8 cellular contexts compared by ENCODE assay signal in the genomic region with DNA sequence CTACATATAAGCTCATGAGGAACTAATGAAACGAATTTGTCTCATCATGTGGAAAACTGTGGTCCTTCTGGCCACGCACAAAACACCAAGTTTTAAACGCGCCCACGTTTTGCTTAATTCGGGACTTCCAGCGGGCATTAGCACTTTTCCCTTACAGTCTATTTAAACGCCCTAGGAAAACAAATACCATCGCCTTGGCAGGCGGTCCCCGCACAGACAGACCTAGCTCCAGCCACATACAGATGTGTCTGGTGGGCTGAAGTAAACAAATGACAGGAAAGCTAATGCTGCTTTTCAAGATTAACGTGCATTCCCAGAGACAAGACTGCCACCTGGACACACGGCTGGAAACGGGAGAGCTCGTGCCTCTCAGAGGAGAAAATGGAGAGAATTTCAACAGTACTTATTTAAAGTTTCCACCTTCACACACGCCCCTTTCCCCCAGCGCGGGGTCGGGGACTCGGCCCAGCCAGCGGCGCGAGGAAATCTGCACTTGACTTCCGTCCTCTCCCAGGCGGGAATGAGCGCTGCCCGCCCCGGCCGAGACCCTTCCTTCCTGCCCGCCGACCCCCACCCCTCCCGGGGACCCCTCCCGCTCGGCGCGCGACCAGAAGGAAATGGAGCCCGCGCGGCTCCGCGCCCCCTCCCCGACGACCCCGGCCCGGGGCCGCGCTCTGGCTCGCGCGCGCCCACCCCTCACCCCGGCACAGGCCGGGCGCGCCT. TPM values are rescaled to one million over a fixed set of nuclear protein-coding genes. Genes with fewer than 3 reads are reported as not detected.
A peak's percentile ranks its signal among the peaks of the same experiment; 100 is the strongest.
DNase-seq lines count a peak whose midpoint lies in the region; TF ChIP-seq lines count a peak whose summit lies in the region.

No MANE protein-coding gene starts in this region.

- no peaks in the 10 kb centered on the region for H3K9me3 Mint-ChIP-seq in CD8-positive, alpha-beta memory T cell
- H3K9me3 Mint-ChIP-seq in endothelial cell (ENCODE audit: unreplicated experiment): no peaks in the 10 kb centered on the region

- POLR2A ChIA-PET in CD8-positive, alpha-beta memory T cell (lab: Charles Lee): interaction anchor here (0.6 to 0.9 kb wide), 3 partner anchors 9 to 100 kb away, joined by 3 read pairs; a partner anchor contains a TSS
- POLR2A ChIA-PET in HEK293T (lab: Yijun Ruan, JAX): interaction anchor here (0.8 to 0.9 kb wide), 2 partner anchors 45 to 108 kb away, joined by 3 to 5 read pairs; no protein-coding TSS in a partner anchor

- H3K36me3 Mint-ChIP-seq in CD8-positive, alpha-beta memory T cell: peaks cover 0 to 9% (median 0%) of the 10 kb centered on the region in 3 donors
- H3K36me3 Mint-ChIP-seq in endothelial cell (ENCODE audit: low read depth, unreplicated experiment): peaks cover 5% of the 10 kb centered on the region

- no peaks in the 10 kb centered on the region for H3K36me3 ChIP-seq in CD8-positive, alpha-beta memory T cell (ENCODE audit: insufficient read depth, low read length)
- H3K36me3 ChIP-seq in mucosa of rectum (ENCODE audit: control insufficient read depth in 2 of 2, insufficient read depth in 2 of 2, low read length in 2 of 2): no peaks in the 10 kb centered on the region

- peak overlapping the region; percentile 94 to 99 (median 97) for H3K27ac Mint-ChIP-seq in CD8-positive, alpha-beta memory T cell
- peak overlapping the region; percentile 97 for H3K27ac Mint-ChIP-seq in endothelial cell (ENCODE audit: unreplicated experiment)

- CTCF ChIA-PET in CD8-positive, alpha-beta memory T cell (lab: Charles Lee): interaction anchor here (1.7 kb wide), 1 partner anchor 100 kb away, joined by 4 read pairs; a partner anchor contains a TSS
- CTCF ChIA-PET in HEK293T (lab: Yijun Ruan, JAX): interaction anchor here (0.8 kb wide), 1 partner anchor 148 kb away, joined by 3 read pairs; no protein-coding TSS in a partner anchor

- H3K4me3 Mint-ChIP-seq in CD8-positive, alpha-beta memory T cell: peak overlapping the region; percentile 91 to 98 (median 97)
- peak overlapping the region; percentile 100 for H3K4me3 Mint-ChIP-seq in endothelial cell (ENCODE audit: unreplicated experiment)

- H3K27me3 ChIP-seq in CD8-positive, alpha-beta memory T cell (ENCODE audit: insufficient read depth, low read length, poor library complexity, severe bottlenecking): no peaks in the 10 kb centered on the region
- H3K27me3 ChIP-seq in mucosa of rectum (ENCODE audit: control insufficient read depth in 2 of 2, insufficient read depth in 2 of 2, low read length in 2 of 2): no peaks in the 10 kb centered on the region

- no peaks in the 10 kb centered on the region for H3K27me3 Mint-ChIP-seq in CD8-positive, alpha-beta memory T cell
- peaks cover 8% of the 10 kb centered on the region for H3K27me3 Mint-ChIP-seq in endothelial cell (ENCODE audit: unreplicated experiment)

- peak; percentile 13 to 56 (median 16) for DNase-seq in CD8-positive, alpha-beta memory T cell
- DNase-seq in HEK293T (ENCODE audit: extremely low spot score): peak; percentile 46
- DNase-seq in NCI-H345 treated with DMSO at 0.1 percent for 48 hours (lab: John Stamatoyannopoulos, UW; ENCODE audit: unreplicated experiment): peak; percentile 17
- DNase-seq in activated CD8-positive, alpha-beta memory T cell treated with anti-CD3 and anti-CD28 coated beads for 48 hours (ENCODE audit: low read depth in 2 of 3, low spot score in 2 of 3): peak in 2 of 3 experiments; percentile 23 to 26
- peak; percentile 80 for DNase-seq in endothelial cell (ENCODE audit: low spot score)
- DNase-seq in stimulated activated naive CD4-positive, alpha-beta T cell (lab: John Stamatoyannopoulos, UW): peak in 5 of 6 experiments; percentile 14 to 50 (median 30)
- no peak for DNase-seq in NCI-H446 treated with DMSO at 0.1 percent for 48 hours (lab: John Stamatoyannopoulos, UW)

- peaks cover 45% of the 10 kb centered on the region for H3K4me1 ChIP-seq in CD8-positive, alpha-beta memory T cell (ENCODE audit: insufficient read depth, low read length)
- peaks cover 22 to 27% of the 10 kb centered on the region in 2 donors for H3K4me1 ChIP-seq in mucosa of rectum (ENCODE audit: control insufficient read depth in 2 of 2, insufficient read depth in 2 of 2, low read length in 2 of 2)

- peak overlapping the region; percentile 58 for H3K4me3 ChIP-seq in CD8-positive, alpha-beta memory T cell (ENCODE audit: low read length)
- peak overlapping the region; percentile 67 to 87 for H3K4me3 ChIP-seq in mucosa of rectum (ENCODE audit: low read length in 2 of 2)

- peak overlapping the region; percentile 87 to 88 for H3K9ac ChIP-seq in mucosa of rectum (ENCODE audit: low read depth in 1 of 2, low read length in 2 of 2)

- H3K27ac ChIP-seq in CD8-positive, alpha-beta memory T cell (ENCODE audit: low read depth, low read length): peak overlapping the region; percentile 51
- H3K27ac ChIP-seq in mucosa of rectum (ENCODE audit: low read depth in 2 of 2, low read length in 2 of 2): peak overlapping the region; percentile 82 to 86

- no peaks in the 10 kb centered on the region for H3K9me3 ChIP-seq in CD8-positive, alpha-beta memory T cell (ENCODE audit: low read length)
- H3K9me3 ChIP-seq in mucosa of rectum (ENCODE audit: control insufficient read depth in 2 of 2, low read length in 2 of 2): no peaks in the 10 kb centered on the region

- no peak for TF ChIP-seq CTCF in endothelial cell (IDR thresholded peaks at IDR 0.05; ENCODE audit: unreplicated experiment)

- H3K4me1 Mint-ChIP-seq in CD8-positive, alpha-beta memory T cell: peaks cover 48 to 61% (median 55%) of the 10 kb centered on the region in 3 donors
- peaks cover 34% of the 10 kb centered on the region for H3K4me1 Mint-ChIP-seq in endothelial cell (ENCODE audit: unreplicated experiment)

TF ChIP-seq in HEK293T, 16 proteins besides CTCF, POLR2A, EP300 and RAD21:
- TF ChIP-seq ARNT (IDR thresholded peaks at IDR 0.05) (no peak), FOXK2 (IDR thresholded peaks at IDR 0.05) (no peak), BHLHE40 (IDR thresholded peaks at IDR 0.05; ENCODE audit: borderline replicate concordance) (no peak), L3MBTL2 (conservative IDR thresholded peaks at IDR 0.05) (no peak), ELF4 (IDR thresholded peaks at IDR 0.05) (no peak), SP1 (IDR thresholded peaks at IDR 0.05) (no peak), FOXA1 (IDR thresholded peaks at IDR 0.05) (no peak), HDGF (IDR thresholded peaks at IDR 0.05; ENCODE audit: borderline replicate concordance) (no peak), TARDBP (IDR thresholded peaks at IDR 0.05) (no peak), NFRKB (IDR thresholded peaks at IDR 0.05) (no peak)
- TF ChIP-seq, protein P1, sequence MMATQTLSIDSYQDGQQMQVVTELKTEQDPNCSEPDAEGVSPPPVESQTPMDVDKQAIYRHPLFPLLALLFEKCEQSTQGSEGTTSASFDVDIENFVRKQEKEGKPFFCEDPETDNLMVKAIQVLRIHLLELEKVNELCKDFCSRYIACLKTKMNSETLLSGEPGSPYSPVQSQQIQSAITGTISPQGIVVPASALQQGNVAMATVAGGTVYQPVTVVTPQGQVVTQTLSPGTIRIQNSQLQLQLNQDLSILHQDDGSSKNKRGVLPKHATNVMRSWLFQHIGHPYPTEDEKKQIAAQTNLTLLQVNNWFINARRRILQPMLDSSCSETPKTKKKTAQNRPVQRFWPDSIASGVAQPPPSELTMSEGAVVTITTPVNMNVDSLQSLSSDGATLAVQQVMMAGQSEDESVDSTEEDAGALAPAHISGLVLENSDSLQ (IDR thresholded peaks at IDR 0.05): no peak
TF ChIP-seq in HEK293T: peak in this region for 0.

RNA-seq across cellular contexts. Expression of a gene that starts 0.9 kb away (rescaled TPM):
- total RNA-seq in CD8-positive, alpha-beta memory T cell: 10 to 100 TPM; 72.1 to 73.2 TPM
- polyA plus RNA-seq in CD8-positive, alpha-beta memory T cell: 14.5 TPM
- total RNA-seq in endothelial cell (ENCODE audit: unreplicated experiment): 29.7 TPM
